ENCODE assay signal across 15 cellular contexts in genomic region chr17:17669081-17669850, GRCh38.
DNase-seq lines count a peak whose midpoint lies in the region; ATAC-seq and TF ChIP-seq lines count a peak whose summit lies in the region.
"Had no signal": no experiment of that assay in that cellular context is flagged by ENCODE, and none has a peak within 500 bp of the region (broad histone marks: within the 10 kb centered on the region; RNA-seq: fewer than 3 reads in every experiment).

No MANE protein-coding gene starts in this region.

- no peak overlapping the region for H2AFZ ChIP-seq in DND-41 (ENCODE audit: low read depth, low read length)
- H2AFZ ChIP-seq: GM23248 had no signal

- H3K9ac ChIP-seq in DND-41 (ENCODE audit: low read depth, low read length), result no peak overlapping the region
- H3K9ac ChIP-seq: GM23248 had no signal

- H3K27ac ChIP-seq in DND-41 (ENCODE audit: low read length), result no peak overlapping the region
- H3K27ac ChIP-seq: 22Rv1, brain microvascular endothelial cell, GM23248, tibial nerve had no signal

- TF ChIP-seq CTCF in DND-41 (IDR thresholded peaks at IDR 0.05; ENCODE audit: borderline replicate concordance, extremely low read depth, low read length, poor library complexity, severe bottlenecking) (no peak), fibroblast of mammary gland (conservative IDR thresholded peaks at IDR 0.05; ENCODE audit: control insufficient read depth, insufficient read depth, low read depth, low read length) (no peak)

- ATAC-seq in DND-41 (ENCODE audit: insufficient read depth, low read depth) (peak; percentile 41; the same call in 2 of the 3 replicates), HG02973 (IDR thresholded peaks at IDR 0.05; ENCODE audit: unreplicated experiment) (no peak)
- ATAC-seq: effector memory CD8-positive, alpha-beta T cell had no signal

- H3K9me3 ChIP-seq in DND-41 (ENCODE audit: insufficient read depth, low read length, severe bottlenecking), result no peaks in the 10 kb centered on the region
- H3K9me3 ChIP-seq: Caco-2, tibial nerve had no signal

- peak; percentile 68 for DNase-seq in DMS 273 (lab: John Stamatoyannopoulos, UW; ENCODE audit: unreplicated experiment)
- DNase-seq in DMS 273 treated with DMSO at 0.1 percent for 48 hours (lab: John Stamatoyannopoulos, UW), result no peak
- DNase-seq in DND-41, result peak; percentile 31
- peak; percentile 53 for DNase-seq in NCI-H2227 treated with DMSO at 0.1 percent for 48 hours (lab: John Stamatoyannopoulos, UW)
- DNase-seq in fibroblast of mammary gland (ENCODE audit: low read depth), result peak; percentile 53
- DNase-seq in epidermal melanocyte (ENCODE audit: insufficient read length, low spot score), result no peak
- no peak for DNase-seq in COLO829 (ENCODE audit: low spot score)
- DNase-seq: brain microvascular endothelial cell; Caco-2; effector memory CD8-positive, alpha-beta T cell; GM23248; NCI-H2081 treated with DMSO at 0.1 percent for 48 hours had no signal

- H3K4me2 ChIP-seq in DND-41 (ENCODE audit: insufficient read depth, low read length), result no peak overlapping the region

- H3K4me1 ChIP-seq in DND-41 (ENCODE audit: insufficient read depth, low read length), result no peaks in the 10 kb centered on the region
- H3K4me1 ChIP-seq: Caco-2, tibial nerve had no signal

- H4K20me1 ChIP-seq in DND-41 (ENCODE audit: insufficient read depth, low read length), result no peaks in the 10 kb centered on the region; the same call in 1 of the 2 replicates

- no peaks in the 10 kb centered on the region for H3K36me3 ChIP-seq in DND-41 (ENCODE audit: insufficient read depth, low read length)
- H3K36me3 ChIP-seq: brain microvascular endothelial cell, tibial nerve had no signal

- peaks cover 7% of the 10 kb centered on the region for H3K27me3 ChIP-seq in DND-41 (ENCODE audit: insufficient read depth, low read length, poor library complexity)
- H3K27me3 ChIP-seq: brain microvascular endothelial cell, tibial nerve had no signal

- no peaks in the 10 kb centered on the region for H3K79me2 ChIP-seq in DND-41 (ENCODE audit: insufficient read depth, low read length)

- no peak overlapping the region for H3K4me3 ChIP-seq in DND-41 (ENCODE audit: low read depth in 1 of 2, low read length in 2 of 2)
- H3K4me3 ChIP-seq in fibroblast of mammary gland (ENCODE audit: control insufficient read depth, low read depth, low read length), result no peak overlapping the region
- H3K4me3 ChIP-seq: GM23248, tibial nerve had no signal

Comparison
In these comparisons a context has a peak if more than half of its experiments do, and no peak if none do; other contexts are left out.
1. DNase-seq: peak in DMS 273 (single experiment), DND-41 (single experiment), NCI-H2227 treated with DMSO at 0.1 percent for 48 hours (single experiment) and fibroblast of mammary gland (single experiment); none in DMS 273 treated with DMSO at 0.1 percent for 48 hours (single experiment), epidermal melanocyte (single experiment) and COLO829 (single experiment).